8 cellular contexts compared by ENCODE assay signal in the genomic region with DNA sequence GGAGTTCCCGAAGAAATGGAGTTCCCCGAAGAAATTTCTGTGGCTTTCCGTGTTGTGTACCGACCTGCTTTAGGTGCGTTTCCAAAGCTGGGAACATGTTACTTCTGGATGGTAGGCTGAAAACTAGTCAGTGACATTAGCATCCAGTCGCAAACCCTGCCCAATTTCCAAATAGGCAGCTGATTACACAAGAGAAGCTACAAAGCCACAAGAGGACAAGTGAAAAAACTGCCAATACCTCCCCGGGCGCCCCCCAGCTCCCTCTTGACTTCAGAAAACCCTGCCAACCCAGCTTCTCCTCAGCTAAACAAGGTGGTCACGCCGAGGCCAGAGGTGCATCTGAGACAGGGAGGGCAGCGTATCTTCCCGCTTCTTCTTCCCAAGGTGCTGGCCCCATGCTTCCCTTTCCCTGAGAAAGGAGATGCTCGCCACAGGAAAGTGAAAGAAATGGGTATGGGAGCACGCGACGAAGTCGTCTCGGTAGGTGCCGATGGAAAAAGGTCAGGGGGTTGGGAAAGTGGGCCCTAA. TPM values are rescaled to one million over a fixed set of nuclear protein-coding genes. Genes with fewer than 3 reads are reported as not detected.
DNase-seq lines count a peak whose midpoint lies in the region; ATAC-seq, FAIRE-seq and TF ChIP-seq lines count a peak whose summit lies in the region.

No MANE protein-coding gene starts in this region.

- TF ChIP-seq CTCF in AG09309 (IDR thresholded peaks at IDR 0.05; ENCODE audit: control insufficient read depth, insufficient read depth, low read depth, low read length, missing control alignments) (no peak), GM12878 (IDR thresholded peaks at IDR 0.05 in 2 of 3, conservative IDR thresholded peaks at IDR 0.05 in 1 of 3; ENCODE audit: control insufficient read depth in 2 of 3, extremely low read depth in 1 of 3, insufficient read depth in 1 of 3, low read depth in 3 of 3, low read length in 3 of 3) (no peak)

- ATAC-seq in GM19395 (IDR thresholded peaks at IDR 0.05; ENCODE audit: unreplicated experiment) (peak; percentile 11), GM12878 (peak; percentile 41)
- ATAC-seq in stimulated activated naive CD8-positive, alpha-beta T cell treated with anti-CD3 and anti-CD28 coated beads, Interleukin-15, Interleukin-2, amounts not matched to agents 100 U/mL and 50 U/mL, for 24 hours = no peak

- peak overlapping the region; percentile 85 for H3K9ac ChIP-seq in GM12878 (ENCODE audit: control insufficient read depth, insufficient read depth, low read length)

- peak overlapping the region; percentile 85 for H3K27ac ChIP-seq in GM12878 (ENCODE audit: control insufficient read depth, insufficient read depth)

- in situ Hi-C loops in GM12878 (cut with MboI) = no loop called here

- no TSS peak for BruUV-seq in GM12878 (replicated peaks; lab: Mats Ljungman, UMichigan)

- peak overlapping the region; percentile 58 for H3K4me2 ChIP-seq in GM12878 (ENCODE audit: control insufficient read depth, insufficient read depth)

- intact Hi-C loops in GM12878 (cut with micrococcal nuclease; ENCODE audit: unreplicated experiment) = loop anchor here (2.0 kb wide), 1 partner anchor 72 kb away; the partner anchor contains the start of gene MTCH2

- RAD21 ChIA-PET in GM12878 (lab: Charles Lee; ENCODE audit: unreplicated experiment) = interaction anchor here (1.0 to 2.0 kb wide), 6 partner anchors 14 to 150 kb away, joined by 3 to 6 read pairs (median 4); no protein-coding TSS in a partner anchor

- H3K36me3 ChIP-seq in GM12878 (ENCODE audit: control insufficient read depth in 2 of 2, insufficient read depth in 2 of 2, low read length in 1 of 2) = peaks cover 2 to 18% of the 10 kb centered on the region in 2 experiments

- no peaks in the 10 kb centered on the region for H4K20me1 ChIP-seq in GM12878 (ENCODE audit: control insufficient read depth, insufficient read depth)

- no peaks in the 10 kb centered on the region for H3K4me1 ChIP-seq in GM12878 (ENCODE audit: control insufficient read depth, insufficient read depth, low read length)

- DNase-seq in AG09309 (ENCODE audit: low read depth) (no peak), NCI-H748 treated with DMSO at 0.1 percent for 48 hours (lab: John Stamatoyannopoulos, UW) (peak; percentile 25), GM12878 (ENCODE audit: low read depth, low spot score) (no peak), iPS-NIHi7 (ENCODE audit: extremely low spot score) (peak; percentile 31), GOT3 (lab: John Stamatoyannopoulos, UW) (no peak), medulla oblongata (ENCODE audit: extremely low spot score) (no peak)
- peak; percentile 16 for DNase-seq in stimulated activated naive CD8-positive, alpha-beta T cell treated with anti-CD3 and anti-CD28 coated beads, Interleukin-15, Interleukin-2, amounts not matched to agents 100 U/mL and 50 U/mL, for 24 hours

- no peaks in the 10 kb centered on the region for H3K27me3 ChIP-seq in GM12878 (replicated peaks in 1 of 2; ENCODE audit: control insufficient read depth in 2 of 2, insufficient read depth in 2 of 2, low read length in 1 of 2)

- no peak for TF ChIP-seq EP300 in GM12878 (IDR thresholded peaks at IDR 0.05; ENCODE audit: borderline replicate concordance in 1 of 2, control insufficient read depth in 1 of 2, low read depth in 2 of 2, low read length in 2 of 2)

- POLR2A ChIA-PET in GM12878 (lab: Charles Lee) = interaction anchor here (0.7 to 2.7 kb wide), 7 partner anchors 9 to 70 kb away, joined by 3 to 14 read pairs (median 4); no protein-coding TSS in a partner anchor

- H3K79me2 ChIP-seq in GM12878 (ENCODE audit: control insufficient read depth, insufficient read depth, low read length) = no peaks in the 10 kb centered on the region

- H3K4me3 ChIP-seq in AG09309 (ENCODE audit: control insufficient read depth, low read depth, low read length) (peak overlapping the region; percentile 82), GM12878 (peak overlapping the region; percentile 87)

- no peaks in the 10 kb centered on the region for H3K9me3 ChIP-seq in GM12878 (replicated peaks; ENCODE audit: control insufficient read depth, insufficient read depth, low read length)

- CTCF ChIA-PET in GM12878 (lab: Yijun Ruan, JAX) = interaction anchor here (0.6 to 2.6 kb wide), 7 partner anchors 9 to 778 kb away, joined by 3 to 9 read pairs (median 4); partner anchors contain the start of gene CSTPP1

- FAIRE-seq in GM12878 (lab: Jason Lieb, UNC) = no peak

- WGBS in GM12878 (ENCODE audit: insufficient coverage, insufficient replicate concordance, low lambda C conversion rate, missing lambda C conversion rate) = 27% methylated on average over 19 of the region's 19 CpGs

- peak overlapping the region; percentile 73 for H2AFZ ChIP-seq in GM12878 (ENCODE audit: control insufficient read depth, low read depth, low read length)

- TF ChIP-seq POLR2A in GM12878 (IDR thresholded peaks at IDR 0.05; ENCODE audit: low read depth, low read length) = no peak

- no peak for TF ChIP-seq RAD21 in GM12878 (IDR thresholded peaks at IDR 0.05; ENCODE audit: insufficient read depth, low read depth, low read length)

- SMC1A ChIA-PET in GM12878 (lab: Charles Lee; ENCODE audit: uncharacterized antibody, unreplicated experiment) = interaction anchor here (0.7 to 3.0 kb wide), 11 partner anchors 10 to 289 kb away, joined by 3 to 10 read pairs (median 3); partner anchors contain the start of gene PSMC3

TF ChIP-seq in GM12878, 131 proteins besides CTCF, POLR2A, EP300 and RAD21:
- TF ChIP-seq, protein P1, sequence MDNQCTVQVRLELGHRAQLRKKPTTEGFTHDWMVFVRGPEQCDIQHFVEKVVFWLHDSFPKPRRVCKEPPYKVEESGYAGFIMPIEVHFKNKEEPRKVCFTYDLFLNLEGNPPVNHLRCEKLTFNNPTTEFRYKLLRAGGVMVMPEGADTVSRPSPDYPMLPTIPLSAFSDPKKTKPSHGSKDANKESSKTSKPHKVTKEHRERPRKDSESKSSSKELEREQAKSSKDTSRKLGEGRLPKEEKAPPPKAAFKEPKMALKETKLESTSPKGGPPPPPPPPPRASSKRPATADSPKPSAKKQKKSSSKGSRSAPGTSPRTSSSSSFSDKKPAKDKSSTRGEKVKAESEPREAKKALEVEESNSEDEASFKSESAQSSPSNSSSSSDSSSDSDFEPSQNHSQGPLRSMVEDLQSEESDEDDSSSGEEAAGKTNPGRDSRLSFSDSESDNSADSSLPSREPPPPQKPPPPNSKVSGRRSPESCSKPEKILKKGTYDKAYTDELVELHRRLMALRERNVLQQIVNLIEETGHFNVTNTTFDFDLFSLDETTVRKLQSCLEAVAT (IDR thresholded peaks at IDR 0.05) = peak; percentile 96
- TF ChIP-seq EED (IDR thresholded peaks at IDR 0.05; ENCODE audit: low read depth) (peak; percentile 53), RCOR1 (conservative IDR thresholded peaks at IDR 0.05; ENCODE audit: low read depth, low read length) (no peak), MTA2 (IDR thresholded peaks at IDR 0.05; ENCODE audit: low read depth) (0 out of 2 replicates have a peak, but pooled peaks have one; percentile 3), TARDBP (IDR thresholded peaks at IDR 0.05; ENCODE audit: borderline replicate concordance) (no peak)
TF ChIP-seq in GM12878: peak in this region for 3.

RNA-seq across cellular contexts. Expression of gene AGBL2, which starts 0.6 kb away (rescaled TPM):
- 15.1 and 15.8 TPM in 2 replicates for total RNA-seq in GM12878 (2013; cell fraction: nucleolus; rRNA removed)
- total RNA-seq in GM12878 (2014; rRNA removed) (7.0 and 7.5 TPM in 2 replicates), GM12878 (2014; rRNA removed; fragmentation: Illumina TruSeq; extraction: Trizol) (1.8 and 1.9 TPM in 2 replicates), GM12878 (2021) (3.7 and 4.0 TPM in 2 replicates)
- 1.8 TPM for polyA plus RNA-seq in GM12878 (2011; ENCODE audit: low read depth)
- polyA plus RNA-seq in GM12878 (2011; rRNA removed) (12.2 and 14.4 TPM in 2 replicates), GM12878 (2014; fragmentation: Illumina TruSeq; extraction: Trizol) (1.2 and 2.1 TPM in 2 replicates), GM12878 (2014; fragmentation: Nextera tagmentation; extraction: Ambion mirVana) (1 to 10 TPM in 1 of 2 experiments, under 1 TPM in 1; 0.93 to 1.6 TPM), GM12878 (2014; rRNA removed) (8.0 and 8.4 TPM in 2 replicates), GM12878 (2016; fragmentation: Nextera tagmentation; extraction: Ambion mirVana) (1 to 10 TPM; 2.3 to 3.5 TPM)
- polyA plus RNA-seq in GM12878 (2011; cell fraction: cytosol; rRNA removed) = 8.5 and 11.6 TPM in 2 replicates
- 37.5 and 54.1 TPM in 2 replicates for polyA plus RNA-seq in GM12878 (2011; cell fraction: nucleus; rRNA removed)
- 3.8 and 9.7 TPM in 2 replicates for polyA plus RNA-seq in GM12878 (2012)
- 8.4 and 9.4 TPM in 2 replicates for polyA minus RNA-seq in GM12878 (2011; rRNA and poly(A)+ RNA removed)
- 4.8 and 6.7 TPM in 2 replicates for polyA minus RNA-seq in GM12878 (2011; cell fraction: cytosol; rRNA and poly(A)+ RNA removed)
- polyA minus RNA-seq in GM12878 (2011; cell fraction: nucleus; rRNA and poly(A)+ RNA removed) = 22.6 and 55.2 TPM in 2 replicates

RNA-seq across cellular contexts. Expression of gene FNBP4, which starts 52.5 kb away (rescaled TPM):
- total RNA-seq in GM12878 (2013; cell fraction: nucleolus; rRNA removed) = 782 and 809 TPM in 2 replicates
- 88.3 and 92.4 TPM in 2 replicates for total RNA-seq in GM12878 (2014; rRNA removed)
- 95.5 and 100 TPM in 2 replicates for total RNA-seq in GM12878 (2014; rRNA removed; fragmentation: Illumina TruSeq; extraction: Trizol)
- total RNA-seq in GM12878 (2021) = 74.9 and 94.9 TPM in 2 replicates
- polyA plus RNA-seq in GM12878 (2011; ENCODE audit: low read depth) = 35.6 TPM
- 162 and 163 TPM in 2 replicates for polyA plus RNA-seq in GM12878 (2011; rRNA removed)
- polyA plus RNA-seq in GM12878 (2011; cell fraction: cytosol; rRNA removed) = 95.1 and 96.3 TPM in 2 replicates
- 443 and 472 TPM in 2 replicates for polyA plus RNA-seq in GM12878 (2011; cell fraction: nucleus; rRNA removed)
- 53.1 and 73.5 TPM in 2 replicates for polyA plus RNA-seq in GM12878 (2012)
- polyA plus RNA-seq in GM12878 (2014; fragmentation: Illumina TruSeq; extraction: Trizol) = 138 and 153 TPM in 2 replicates
- polyA plus RNA-seq in GM12878 (2014; fragmentation: Nextera tagmentation; extraction: Ambion mirVana) = 10 to 100 TPM; 19.7 to 21.9 TPM
- 121 and 127 TPM in 2 replicates for polyA plus RNA-seq in GM12878 (2014; rRNA removed)
- 10 to 100 TPM; 63.3 to 65.4 TPM for polyA plus RNA-seq in GM12878 (2016; fragmentation: Nextera tagmentation; extraction: Ambion mirVana)
- polyA minus RNA-seq in GM12878 (2011; rRNA and poly(A)+ RNA removed) = 79.8 and 94.1 TPM in 2 replicates
- 22.1 and 39.8 TPM in 2 replicates for polyA minus RNA-seq in GM12878 (2011; cell fraction: cytosol; rRNA and poly(A)+ RNA removed)
- 157 and 279 TPM in 2 replicates for polyA minus RNA-seq in GM12878 (2011; cell fraction: nucleus; rRNA and poly(A)+ RNA removed)

Comparison
In these comparisons a context has a peak if more than half of its experiments do, and no peak if none do; other contexts are left out.
1. DNase-seq: peak in NCI-H748 treated with DMSO at 0.1 percent for 48 hours (single experiment), iPS-NIHi7 (single experiment) and stimulated activated naive CD8-positive, alpha-beta T cell treated with anti-CD3 and anti-CD28 coated beads, Interleukin-15, Interleukin-2, amounts not matched to agents 100 U/mL and 50 U/mL, for 24 hours (single experiment); none in AG09309 (single experiment), GM12878 (single experiment), GOT3 (single experiment) and medulla oblongata (single experiment).